Comparison of ENCODE assay signal across 1 cellular context in genomic region chr14:71574976-71575375, GRCh38.
TF ChIP-seq lines count a peak whose summit lies in the region.

No MANE protein-coding gene starts in this region.

TF ChIP-seq in IMR-90, 13 proteins besides CTCF, POLR2A, EP300 and RAD21:
- TF ChIP-seq FOS (IDR thresholded peaks at IDR 0.05; ENCODE audit: low read depth, low read length) (peak; percentile 39; the same call in 1 of the 2 replicates), BHLHE40 (IDR thresholded peaks at IDR 0.05; ENCODE audit: low read depth, low read length) (no peak)
